Comparison of ENCODE assay signal across 8 cellular contexts in the genomic region with DNA sequence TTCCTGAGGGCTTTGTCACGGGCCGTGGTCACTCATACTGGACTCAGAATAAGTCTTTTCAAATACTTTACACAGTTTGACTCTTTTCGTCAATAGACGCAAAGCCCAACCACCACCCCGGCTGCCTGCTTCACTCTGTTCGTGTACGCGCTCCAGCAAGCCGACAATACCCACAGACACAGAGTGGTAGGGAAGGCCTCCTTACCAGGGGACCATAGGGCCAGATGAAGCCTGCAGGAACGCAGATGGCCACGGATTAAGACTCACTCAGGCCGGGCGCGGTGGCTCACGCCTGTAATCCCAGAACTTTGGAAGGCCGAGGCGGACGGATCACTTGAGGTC. TPM values are rescaled to one million over a fixed set of nuclear protein-coding genes. Genes with fewer than 3 reads are reported as not detected.
DNase-seq lines count a peak whose midpoint lies in the region; ATAC-seq and TF ChIP-seq lines count a peak whose summit lies in the region.

No MANE protein-coding gene starts in this region.

- DNase-seq in AG09309 (ENCODE audit: low read depth) (no peak), NT2/D1 (ENCODE audit: low read depth, low spot score) (no peak), breast epithelium (ENCODE audit: low spot score in 2 of 2) (no peak), left lobe of liver (ENCODE audit: low spot score) (no peak), NCI-H1105 (lab: John Stamatoyannopoulos, UW) (no peak), GM13976 (ENCODE audit: low spot score) (no peak)
- DNase-seq in stimulated activated naive CD8-positive, alpha-beta T cell treated with anti-CD3 and anti-CD28 coated beads, Interleukin-15, amount 100 ng/mL, for 72 hours: no peak

- TF ChIP-seq CTCF in AG09309 (IDR thresholded peaks at IDR 0.05; ENCODE audit: control insufficient read depth, insufficient read depth, low read depth, low read length, missing control alignments) (no peak), breast epithelium (IDR thresholded peaks at IDR 0.05) (no peak), GM13976 (IDR thresholded peaks at IDR 0.05; ENCODE audit: borderline replicate concordance, control extremely low read depth, extremely low read depth, insufficient read depth, missing control alignments) (no peak)

- H3K4me3 Mint-ChIP-seq in stimulated activated naive CD8-positive, alpha-beta T cell treated with anti-CD3 and anti-CD28 coated beads, Interleukin-15, amount 100 ng/mL, for 72 hours: peak overlapping the region; percentile 91 to 99

- peaks cover 34% of the 10 kb centered on the region for H3K4me1 Mint-ChIP-seq in stimulated activated naive CD8-positive, alpha-beta T cell treated with anti-CD3 and anti-CD28 coated beads, Interleukin-15, amount 100 ng/mL, for 72 hours

- H3K27me3 Mint-ChIP-seq in stimulated activated naive CD8-positive, alpha-beta T cell treated with anti-CD3 and anti-CD28 coated beads, Interleukin-15, amount 100 ng/mL, for 72 hours: no peaks in the 10 kb centered on the region

- no peaks in the 10 kb centered on the region for H3K9me3 ChIP-seq in NT2/D1 (ENCODE audit: insufficient read depth, low read length)
- H3K9me3 ChIP-seq in breast epithelium: no peaks in the 10 kb centered on the region

- peaks cover 3% of the 10 kb centered on the region for H3K4me1 ChIP-seq in NT2/D1 (ENCODE audit: insufficient read depth, insufficient read length)
- H3K4me1 ChIP-seq in breast epithelium: peaks cover 0 to 6% of the 10 kb centered on the region in 2 donors

- peaks cover 42% of the 10 kb centered on the region for H3K36me3 ChIP-seq in NT2/D1 (ENCODE audit: insufficient read depth, insufficient read length, low read length)
- H3K36me3 ChIP-seq in breast epithelium: no peaks in the 10 kb centered on the region

- in situ Hi-C loops in GM13976 (cut with MboI; ENCODE audit: low sequenced_read_pairs, unreplicated experiment): no loop called here

- no peaks in the 10 kb centered on the region for H3K9me3 Mint-ChIP-seq in stimulated activated naive CD8-positive, alpha-beta T cell treated with anti-CD3 and anti-CD28 coated beads, Interleukin-15, amount 100 ng/mL, for 72 hours

- peak overlapping the region; percentile 99 to 100 for H3K27ac Mint-ChIP-seq in stimulated activated naive CD8-positive, alpha-beta T cell treated with anti-CD3 and anti-CD28 coated beads, Interleukin-15, amount 100 ng/mL, for 72 hours

- H3K27me3 ChIP-seq in NT2/D1 (ENCODE audit: insufficient read depth, insufficient read length) (no peaks in the 10 kb centered on the region), breast epithelium (no peaks in the 10 kb centered on the region)

- ATAC-seq in GM19452 (IDR thresholded peaks at IDR 0.05; ENCODE audit: unreplicated experiment) (peak; percentile 14), left lobe of liver (peak; percentile 8)
- no peak for ATAC-seq in stimulated activated naive CD8-positive, alpha-beta T cell treated with anti-CD3 and anti-CD28 coated beads, Interleukin-15, amount 100 ng/mL, for 72 hours

- no peak for TF ChIP-seq POLR2A in breast epithelium (IDR thresholded peaks at IDR 0.05)

- intact Hi-C loops in breast epithelium (cut with DNase I; ENCODE audit: low total_unique reads): no loop called here

- H3K9ac ChIP-seq in NT2/D1 (ENCODE audit: insufficient read length, low read depth): peak overlapping the region; percentile 93

- H3K4me3 ChIP-seq in AG09309 (ENCODE audit: control insufficient read depth, low read depth, low read length) (peak overlapping the region; percentile 70), NT2/D1 (ENCODE audit: insufficient read length, low read depth) (peak overlapping the region; percentile 97), breast epithelium (peak overlapping the region; percentile 77 to 88 (median 87))

- H3K27ac ChIP-seq in breast epithelium: peak overlapping the region; percentile 88 to 90

RNA-seq across cellular contexts. Expression of a gene that starts 29.7 kb away (rescaled TPM):
- total RNA-seq in breast epithelium (1 to 10 TPM in 2 of 3 donors, under 1 TPM in 1; 0.32 to 1.3 (median 1.0) TPM), left lobe of liver (0.40 TPM)

RNA-seq across cellular contexts. Expression of a gene that starts 41.0 kb away (rescaled TPM):
- total RNA-seq in breast epithelium (10 to 100 TPM; 29.8 to 41.6 (median 37.7) TPM), left lobe of liver (16.5 TPM)

RNA-seq across cellular contexts. Expression of a gene that starts 41.2 kb away (rescaled TPM):
- total RNA-seq in breast epithelium: 10 to 100 TPM; 43.2 to 60.6 (median 45.8) TPM
- 11.0 TPM for total RNA-seq in left lobe of liver
